Comparison of ENCODE assay signal across 11 cellular contexts in the genomic region with DNA sequence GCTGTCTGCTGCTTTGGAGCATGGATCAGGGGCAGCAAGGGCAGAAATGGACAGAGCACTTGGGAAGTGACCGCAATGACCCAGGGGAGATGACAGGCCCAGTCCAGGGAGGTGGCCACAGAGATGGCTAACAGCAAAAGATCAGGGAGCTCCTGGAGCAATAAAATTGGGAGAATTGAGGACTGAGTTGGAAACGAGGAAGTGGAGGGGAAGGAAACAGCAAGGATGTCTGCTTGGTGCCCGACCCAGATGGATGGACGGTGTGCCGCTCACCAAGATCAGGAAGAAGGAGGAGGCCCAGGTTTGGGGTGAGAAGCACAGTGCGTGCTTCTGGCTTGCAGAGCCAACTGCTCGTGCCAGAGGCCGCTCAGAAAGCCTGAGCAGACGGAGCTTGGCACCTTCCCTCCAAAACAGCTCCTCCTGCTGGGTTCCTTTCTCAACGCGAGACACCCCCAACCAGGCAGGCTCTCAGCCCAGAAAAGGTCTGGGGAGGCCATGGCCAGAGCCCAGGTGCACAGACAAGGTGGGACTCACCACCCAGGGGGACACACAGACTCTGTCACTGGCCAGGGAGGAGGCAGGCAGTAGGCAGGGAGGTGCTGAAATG. TPM values are rescaled to one million over a fixed set of nuclear protein-coding genes. Genes with fewer than 3 reads are reported as not detected.
A peak's percentile ranks its signal among the peaks of the same experiment; 100 is the strongest.
DNase-seq lines count a peak whose midpoint lies in the region; ATAC-seq and TF ChIP-seq lines count a peak whose summit lies in the region.
"Had no signal": no experiment of that assay in that cellular context is flagged by ENCODE, and none has a peak within 500 bp of the region (broad histone marks: within the 10 kb centered on the region; RNA-seq: fewer than 3 reads in every experiment).

No MANE protein-coding gene starts in this region.

- H3K4me1 ChIP-seq in stomach, result peaks cover 9 to 20% (median 18%) of the 10 kb centered on the region in 4 donors
- H3K4me1 ChIP-seq: adrenal gland had no signal

- WGBS in stomach, 5 donors, result 19 to 31% (median 26%) methylated on average over 11 of the region's 11 CpGs

- peak in 5 of 7 experiments; percentile 14 to 54 (median 33) for TF ChIP-seq CTCF in stomach (IDR thresholded peaks at IDR 0.05)
- no peak for TF ChIP-seq CTCF in coronary artery (IDR thresholded peaks at IDR 0.05)

- ATAC-seq in activated naive CD8-positive, alpha-beta T cell treated with anti-CD3 and anti-CD28 coated beads, Interleukin-2, amount 50 U/mL, for 24 hours, result no peak

- no peak for TF ChIP-seq EP300 in stomach (IDR thresholded peaks at IDR 0.05)

- no peak overlapping the region for H3K4me3 Mint-ChIP-seq in activated naive CD8-positive, alpha-beta T cell treated with anti-CD3 and anti-CD28 coated beads for 36 hours
- H3K4me3 Mint-ChIP-seq in activated naive CD8-positive, alpha-beta T cell treated with anti-CD3 and anti-CD28 coated beads, Interleukin-2, amount 50 U/mL, for 24 hours, result no peak overlapping the region

- H3K4me1 Mint-ChIP-seq in activated naive CD8-positive, alpha-beta T cell treated with anti-CD3 and anti-CD28 coated beads for 36 hours, result peaks cover 27% of the 10 kb centered on the region
- peaks cover 28% of the 10 kb centered on the region for H3K4me1 Mint-ChIP-seq in activated naive CD8-positive, alpha-beta T cell treated with anti-CD3 and anti-CD28 coated beads, Interleukin-2, amount 50 U/mL, for 24 hours

- H3K36me3 Mint-ChIP-seq in activated naive CD8-positive, alpha-beta T cell treated with anti-CD3 and anti-CD28 coated beads for 36 hours, result no peaks in the 10 kb centered on the region
- H3K36me3 Mint-ChIP-seq in activated naive CD8-positive, alpha-beta T cell treated with anti-CD3 and anti-CD28 coated beads, Interleukin-2, amount 50 U/mL, for 24 hours (ENCODE audit: low read depth), result no peaks in the 10 kb centered on the region

- DNase-seq in activated naive CD8-positive, alpha-beta T cell treated with anti-CD3 and anti-CD28 coated beads for 36 hours, result peak; percentile 33
- DNase-seq in activated naive CD8-positive, alpha-beta T cell treated with anti-CD3 and anti-CD28 coated beads, Interleukin-2, amount 50 U/mL, for 24 hours, result no peak
- peak; percentile 67 for DNase-seq in RPMI8226
- DNase-seq in fibroblast of gingiva (ENCODE audit: low read depth), result peak; percentile 31
- peak; percentile 71 for DNase-seq in stomach
- no peak for DNase-seq in glomerular visceral epithelial cell (ENCODE audit: extremely low spot score)
- no peak for DNase-seq in coronary artery (ENCODE audit: low spot score)
- DNase-seq in AG08396 (ENCODE audit: low spot score), result no peak
- DNase-seq: NCI-H187 treated with DMSO at 0.1 percent for 48 hours, spleen had no signal

- H3K27ac ChIP-seq in stomach (no peak overlapping the region), coronary artery (no peak overlapping the region)
- H3K27ac ChIP-seq: adrenal gland, spleen had no signal

- H3K9me3 Mint-ChIP-seq in activated naive CD8-positive, alpha-beta T cell treated with anti-CD3 and anti-CD28 coated beads for 36 hours, result no peaks in the 10 kb centered on the region
- H3K9me3 Mint-ChIP-seq in activated naive CD8-positive, alpha-beta T cell treated with anti-CD3 and anti-CD28 coated beads, Interleukin-2, amount 50 U/mL, for 24 hours, result no peaks in the 10 kb centered on the region

- no peak overlapping the region for H3K27ac Mint-ChIP-seq in activated naive CD8-positive, alpha-beta T cell treated with anti-CD3 and anti-CD28 coated beads for 36 hours
- no peak overlapping the region for H3K27ac Mint-ChIP-seq in activated naive CD8-positive, alpha-beta T cell treated with anti-CD3 and anti-CD28 coated beads, Interleukin-2, amount 50 U/mL, for 24 hours

- no peaks in the 10 kb centered on the region for H3K9me3 ChIP-seq in stomach
- H3K9me3 ChIP-seq: adrenal gland, spleen had no signal

- H3K27me3 ChIP-seq in stomach, result peaks cover 0 to 22% (median 3%) of the 10 kb centered on the region in 3 donors

- H3K27me3 Mint-ChIP-seq in activated naive CD8-positive, alpha-beta T cell treated with anti-CD3 and anti-CD28 coated beads for 36 hours, result no peaks in the 10 kb centered on the region
- H3K27me3 Mint-ChIP-seq in activated naive CD8-positive, alpha-beta T cell treated with anti-CD3 and anti-CD28 coated beads, Interleukin-2, amount 50 U/mL, for 24 hours, result peaks cover 2% of the 10 kb centered on the region

- H3K4me3 ChIP-seq in stomach (no peak overlapping the region), coronary artery (no peak overlapping the region)
- H3K4me3 ChIP-seq: adrenal gland, spleen had no signal

- no peak for TF ChIP-seq POLR2A in stomach (IDR thresholded peaks at IDR 0.05)

- intact Hi-C loops in stomach (cut with DNase I; ENCODE audit: low total_unique reads), result no loop called here

- H3K36me3 ChIP-seq in stomach, result no peaks in the 10 kb centered on the region
- H3K36me3 ChIP-seq: adrenal gland, spleen had no signal

RNA-seq across cellular contexts. Expression of gene SLC34A1, which starts 1.7 kb away (rescaled TPM):
- not detected for total RNA-seq in activated naive CD8-positive, alpha-beta T cell treated with anti-CD3 and anti-CD28 coated beads for 36 hours
- total RNA-seq in stomach, result not detected
- polyA plus RNA-seq in stomach, result under 1 TPM in 1 of 3 donors, not detected in 2; 0.10 TPM
- total RNA-seq: adrenal gland had no signal
- polyA plus RNA-seq: adrenal gland had no signal

RNA-seq across cellular contexts. Expression of gene PFN3, which starts 17.9 kb away (rescaled TPM):
- not detected for total RNA-seq in activated naive CD8-positive, alpha-beta T cell treated with anti-CD3 and anti-CD28 coated beads for 36 hours
- total RNA-seq in stomach, result not detected
- not detected for polyA plus RNA-seq in stomach
- total RNA-seq: adrenal gland, spleen had no signal
- polyA plus RNA-seq: adrenal gland, spleen had no signal

RNA-seq across cellular contexts. Expression of gene RGS14, which starts 24.8 kb away (rescaled TPM):
- total RNA-seq in activated naive CD8-positive, alpha-beta T cell treated with anti-CD3 and anti-CD28 coated beads for 36 hours, result 10 to 100 TPM; 38.9 to 41.2 TPM
- total RNA-seq in stomach, result 100 to 1,000 TPM in 1 of 5 donors, 10 to 100 TPM in 1, 1 to 10 TPM in 2, not detected in 1; 4.2 to 100 (median 12.5) TPM
- polyA plus RNA-seq in stomach, result 10 to 100 TPM; 19.0 to 34.3 (median 26.9) TPM

RNA-seq across cellular contexts. Expression of gene F12, which starts 26.8 kb away (rescaled TPM):
- 1 to 10 TPM; 5.6 TPM for total RNA-seq in activated naive CD8-positive, alpha-beta T cell treated with anti-CD3 and anti-CD28 coated beads for 36 hours
- 10 to 100 TPM in 2 of 5 donors, not detected in 3; 52.4 to 68.3 TPM for total RNA-seq in stomach
- polyA plus RNA-seq in stomach, result 10 to 100 TPM in 1 of 3 donors, under 1 TPM in 1, not detected in 1; 0.50 to 13.6 TPM

RNA-seq across cellular contexts. Expression of gene LMAN2, which starts 31.1 kb away (rescaled TPM):
- total RNA-seq in activated naive CD8-positive, alpha-beta T cell treated with anti-CD3 and anti-CD28 coated beads for 36 hours, result 10 to 100 TPM; 91.5 to 92.1 TPM
- total RNA-seq in stomach, result 100 to 1,000 TPM in 3 of 5 donors, 10 to 100 TPM in 2; 73.5 to 621 (median 187) TPM
- polyA plus RNA-seq in stomach, result 100 to 1,000 TPM in 1 of 3 donors, 10 to 100 TPM in 2; 92.9 to 135 (median 98.0) TPM

Comparison
In these comparisons a context has a peak if more than half of its experiments do, and no peak if none do; other contexts are left out.
1. DNase-seq: peak in activated naive CD8-positive, alpha-beta T cell treated with anti-CD3 and anti-CD28 coated beads for 36 hours (single experiment), RPMI8226 (single experiment), fibroblast of gingiva (single experiment) and stomach (single experiment); none in activated naive CD8-positive, alpha-beta T cell treated with anti-CD3 and anti-CD28 coated beads, Interleukin-2, amount 50 U/mL, for 24 hours (single experiment), glomerular visceral epithelial cell (single experiment), coronary artery (single experiment) and AG08396 (single experiment).